17 cellular contexts compared by ENCODE assay signal in the genomic region with DNA sequence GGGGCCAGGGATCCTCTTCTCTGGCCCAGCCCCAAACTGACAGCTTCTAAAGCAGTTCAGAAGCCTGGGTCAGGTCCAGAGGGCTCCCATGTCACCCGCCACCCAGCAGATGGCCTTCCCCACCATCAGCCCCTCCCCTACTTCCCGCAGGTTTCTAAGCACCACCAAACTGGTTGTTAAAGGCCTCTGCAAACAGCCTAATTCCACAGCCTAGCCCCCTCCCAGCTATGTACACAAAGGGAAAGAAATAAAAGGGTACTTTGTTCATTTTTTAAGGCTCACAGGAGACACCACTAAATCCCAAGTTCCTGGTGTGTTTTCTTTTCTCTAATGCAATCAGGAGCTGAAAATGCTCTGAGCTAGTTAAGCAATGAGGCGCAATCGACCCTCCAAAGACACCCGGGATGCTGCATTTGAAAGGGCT. TPM values are rescaled to one million over a fixed set of nuclear protein-coding genes. Genes with fewer than 3 reads are reported as not detected.
DNase-seq lines count a peak whose midpoint lies in the region; ATAC-seq and TF ChIP-seq lines count a peak whose summit lies in the region.
"Had no signal": no experiment of that assay in that cellular context is flagged by ENCODE, and none has a peak within 500 bp of the region (broad histone marks: within the 10 kb centered on the region; RNA-seq: fewer than 3 reads in every experiment).

No MANE protein-coding gene starts in this region.

- no peaks in the 10 kb centered on the region for H3K9me3 ChIP-seq in ectodermal cell (ENCODE audit: control insufficient read depth, low read length)

- no peaks in the 10 kb centered on the region for H3K27me3 Mint-ChIP-seq in progenitor cell of endocrine pancreas
- H3K27me3 Mint-ChIP-seq in activated CD8-positive, alpha-beta T cell treated with anti-CD3 and anti-CD28 coated beads, Interleukin-2, amount 10 ng/mL, durations not matched to agents 7 days and 5 days (ENCODE audit: low read depth): no peaks in the 10 kb centered on the region
- H3K27me3 Mint-ChIP-seq: activated CD4-positive, alpha-beta memory T cell treated with anti-CD3 and anti-CD28 coated beads, Interleukin-2, amount 10 ng/mL, durations not matched to agents 7 days and 5 days; memory B cell; stimulated activated naive CD8-positive, alpha-beta T cell treated with anti-CD3 and anti-CD28 coated beads, Interleukin-15, Interleukin-2, amounts not matched to agents 100 ng/mL and 50 ng/mL, for 24 hours had no signal

- WGBS in ectodermal cell, 2 experiments: 14% methylated on average over 5 of the region's 5 CpGs

- H3K36me3 ChIP-seq in ectodermal cell (ENCODE audit: control insufficient read depth, insufficient read depth, low read length): no peaks in the 10 kb centered on the region
- H3K36me3 ChIP-seq: ascending aorta had no signal

- CTCF ChIA-PET in activated CD8-positive, alpha-beta T cell treated with anti-CD3 and anti-CD28 coated beads, Interleukin-2, amount 10 ng/mL, durations not matched to agents 7 days and 5 days (lab: Charles Lee): interaction anchor here (1.2 to 2.3 kb wide), 2 partner anchors 11 to 12 kb away, joined by 4 to 12 read pairs; no protein-coding TSS in a partner anchor

- TF ChIP-seq CTCF in progenitor cell of endocrine pancreas (IDR thresholded peaks at IDR 0.05; ENCODE audit: unreplicated experiment): no peak

- H3K27me3 ChIP-seq in ectodermal cell (ENCODE audit: control insufficient read depth, insufficient read depth, low read length, poor library complexity, severe bottlenecking): no peaks in the 10 kb centered on the region
- H3K27me3 ChIP-seq: ascending aorta had no signal

- no peak overlapping the region for H3K4me3 Mint-ChIP-seq in progenitor cell of endocrine pancreas (ENCODE audit: low read depth)
- H3K4me3 Mint-ChIP-seq in activated CD8-positive, alpha-beta T cell treated with anti-CD3 and anti-CD28 coated beads, Interleukin-2, amount 10 ng/mL, durations not matched to agents 7 days and 5 days: no peak overlapping the region
- H3K4me3 Mint-ChIP-seq: activated CD4-positive, alpha-beta memory T cell treated with anti-CD3 and anti-CD28 coated beads, Interleukin-2, amount 10 ng/mL, durations not matched to agents 7 days and 5 days; CD8-positive, alpha-beta memory T cell; memory B cell; stimulated activated naive CD8-positive, alpha-beta T cell treated with anti-CD3 and anti-CD28 coated beads, Interleukin-15, Interleukin-2, amounts not matched to agents 100 ng/mL and 50 ng/mL, for 24 hours had no signal

- peaks cover 15% of the 10 kb centered on the region for H3K4me1 ChIP-seq in ectodermal cell (ENCODE audit: control insufficient read depth, insufficient read depth, low read length)
- H3K4me1 ChIP-seq: ascending aorta had no signal

- POLR2A ChIA-PET in activated CD8-positive, alpha-beta T cell treated with anti-CD3 and anti-CD28 coated beads, Interleukin-2, amount 10 ng/mL, durations not matched to agents 7 days and 5 days (lab: Charles Lee): no interaction called here

- DNase-seq in NCI-H2081 (lab: John Stamatoyannopoulos, UW): peak; percentile 77 to 82
- no peak for DNase-seq in NCI-H2081 treated with DMSO at 0.1 percent for 48 hours (lab: John Stamatoyannopoulos, UW)
- DNase-seq in NCI-H1694 treated with DMSO at 0.1 percent for 48 hours (lab: John Stamatoyannopoulos, UW): peak; percentile 16
- DNase-seq in progenitor cell of endocrine pancreas (ENCODE audit: low spot score, unreplicated experiment): peak; percentile 23
- DNase-seq in Ammon's horn (ENCODE audit: low spot score): no peak
- DNase-seq in activated CD8-positive, alpha-beta T cell treated with anti-CD3 and anti-CD28 coated beads, Interleukin-2, amount 10 ng/mL, durations not matched to agents 7 days and 5 days: no peak
- DNase-seq: activated CD4-positive, alpha-beta memory T cell treated with anti-CD3 and anti-CD28 coated beads, Interleukin-2, amount 10 ng/mL, durations not matched to agents 7 days and 5 days; CD8-positive, alpha-beta memory T cell; NCI-H510A; small intestine had no signal

- H3K27ac Mint-ChIP-seq in progenitor cell of endocrine pancreas: peak overlapping the region; percentile 86
- H3K27ac Mint-ChIP-seq in activated CD8-positive, alpha-beta T cell treated with anti-CD3 and anti-CD28 coated beads, Interleukin-2, amount 10 ng/mL, durations not matched to agents 7 days and 5 days: no peak overlapping the region
- H3K27ac Mint-ChIP-seq: activated CD4-positive, alpha-beta memory T cell treated with anti-CD3 and anti-CD28 coated beads, Interleukin-2, amount 10 ng/mL, durations not matched to agents 7 days and 5 days; activated T-helper 2 cell treated with anti-CD3 and anti-CD28 coated beads, Interferon-gamma antibody, Interleukin-2, Interleukin-4, amounts not matched to agents 10 μg/mL and 5 μg/mL and 100 μg/mL, durations not matched to agents 14 hours and 24 hours and 36 hours; CD8-positive, alpha-beta memory T cell; memory B cell; stimulated activated naive CD8-positive, alpha-beta T cell treated with anti-CD3 and anti-CD28 coated beads, Interleukin-15, Interleukin-2, amounts not matched to agents 100 ng/mL and 50 ng/mL, for 24 hours had no signal

- H3K27ac ChIP-seq in ectodermal cell (ENCODE audit: insufficient read depth, low read depth, low read length, poor library complexity, severe bottlenecking): peak overlapping the region; percentile 50
- H3K27ac ChIP-seq: ascending aorta had no signal

- H3K36me3 Mint-ChIP-seq in progenitor cell of endocrine pancreas (ENCODE audit: insufficient read depth): peaks cover 19% of the 10 kb centered on the region
- H3K36me3 Mint-ChIP-seq in activated CD8-positive, alpha-beta T cell treated with anti-CD3 and anti-CD28 coated beads, Interleukin-2, amount 10 ng/mL, durations not matched to agents 7 days and 5 days (ENCODE audit: low read depth): no peaks in the 10 kb centered on the region

- no peak for ATAC-seq in HG03135 (IDR thresholded peaks at IDR 0.05; ENCODE audit: unreplicated experiment)
- no peak for ATAC-seq in activated CD8-positive, alpha-beta T cell treated with anti-CD3 and anti-CD28 coated beads, Interleukin-2, amount 10 ng/mL, durations not matched to agents 7 days and 5 days
- ATAC-seq: Right ventricle myocardium inferior had no signal

- H3K9me3 Mint-ChIP-seq in progenitor cell of endocrine pancreas (ENCODE audit: low read depth): peaks cover 21% of the 10 kb centered on the region
- no peaks in the 10 kb centered on the region for H3K9me3 Mint-ChIP-seq in activated CD8-positive, alpha-beta T cell treated with anti-CD3 and anti-CD28 coated beads, Interleukin-2, amount 10 ng/mL, durations not matched to agents 7 days and 5 days (ENCODE audit: insufficient read depth)
- H3K9me3 Mint-ChIP-seq: activated CD4-positive, alpha-beta memory T cell treated with anti-CD3 and anti-CD28 coated beads, Interleukin-2, amount 10 ng/mL, durations not matched to agents 7 days and 5 days; activated T-helper 2 cell treated with anti-CD3 and anti-CD28 coated beads, Interferon-gamma antibody, Interleukin-2, Interleukin-4, amounts not matched to agents 10 μg/mL and 5 μg/mL and 100 μg/mL, durations not matched to agents 14 hours and 24 hours and 36 hours had no signal

- peaks cover 22% of the 10 kb centered on the region for H3K4me1 Mint-ChIP-seq in progenitor cell of endocrine pancreas (ENCODE audit: low read depth)
- no peaks in the 10 kb centered on the region for H3K4me1 Mint-ChIP-seq in activated CD8-positive, alpha-beta T cell treated with anti-CD3 and anti-CD28 coated beads, Interleukin-2, amount 10 ng/mL, durations not matched to agents 7 days and 5 days (ENCODE audit: low read depth)
- H3K4me1 Mint-ChIP-seq: activated CD4-positive, alpha-beta memory T cell treated with anti-CD3 and anti-CD28 coated beads, Interleukin-2, amount 10 ng/mL, durations not matched to agents 7 days and 5 days; CD8-positive, alpha-beta memory T cell; memory B cell had no signal

- no peak overlapping the region for H3K4me3 ChIP-seq in ectodermal cell (ENCODE audit: insufficient read depth, low read depth, low read length)
- H3K4me3 ChIP-seq: ascending aorta had no signal

RNA-seq across cellular contexts. Expression of gene PLCH1, which starts 30.6 kb away (rescaled TPM):
- 26.1 TPM for polyA plus RNA-seq in ectodermal cell (2013, experiment 1 of 4)
- polyA plus RNA-seq in ectodermal cell (2013, experiment 2 of 4): 34.1 TPM
- polyA plus RNA-seq in ectodermal cell (2013, experiment 3 of 4): 22.6 TPM
- 30.4 TPM for polyA plus RNA-seq in ectodermal cell (2013, experiment 4 of 4)
- total RNA-seq in progenitor cell of endocrine pancreas: 13.6 and 14.2 TPM in 2 replicates
- 1 to 10 TPM; 2.0 to 2.4 TPM for total RNA-seq in activated CD8-positive, alpha-beta T cell treated with anti-CD3 and anti-CD28 coated beads, Interleukin-2, amount 10 ng/mL, durations not matched to agents 7 days and 5 days
- total RNA-seq: ascending aorta; CD8-positive, alpha-beta memory T cell had no signal
- polyA plus RNA-seq: CD8-positive, alpha-beta memory T cell had no signal

Comparison
In these comparisons a context has a peak if more than half of its experiments do, and no peak if none do; other contexts are left out.
1. DNase-seq: peak in NCI-H2081 (2 of 2), NCI-H1694 treated with DMSO at 0.1 percent for 48 hours (single experiment) and progenitor cell of endocrine pancreas (single experiment); none in NCI-H2081 treated with DMSO at 0.1 percent for 48 hours (single experiment), Ammon's horn (single experiment) and activated CD8-positive, alpha-beta T cell treated with anti-CD3 and anti-CD28 coated beads, Interleukin-2, amount 10 ng/mL, durations not matched to agents 7 days and 5 days (single experiment).